Comparison of ENCODE assay signal across 25 cellular contexts in the genomic region with DNA sequence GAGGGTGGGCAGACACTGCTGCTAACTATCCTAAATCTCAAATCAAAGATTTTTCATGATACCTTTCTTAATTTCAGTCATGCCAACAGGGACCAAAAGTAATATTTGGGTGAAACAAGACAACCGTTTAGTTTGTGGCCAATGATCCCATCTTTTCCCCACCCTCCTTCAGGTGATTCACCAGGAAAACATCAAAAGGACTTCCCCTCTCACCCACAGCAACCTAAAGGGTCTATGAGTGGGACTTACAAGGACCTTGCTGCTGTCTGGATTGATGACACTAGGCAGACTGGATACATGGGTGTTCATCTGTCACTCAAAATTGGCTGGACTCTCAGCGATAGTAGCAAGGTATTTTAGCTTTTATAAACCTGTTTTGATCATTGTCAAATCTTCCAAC.
DNase-seq lines count a peak whose midpoint lies in the region; ATAC-seq, FAIRE-seq and TF ChIP-seq lines count a peak whose summit lies in the region.
"Had no signal": no experiment of that assay in that cellular context is flagged by ENCODE, and none has a peak within 500 bp of the region (broad histone marks: within the 10 kb centered on the region; RNA-seq: fewer than 3 reads in every experiment).

No MANE protein-coding gene starts in this region.

- RAD21 ChIA-PET in GM12878 (lab: Charles Lee; ENCODE audit: unreplicated experiment): interaction anchor here (0.8 to 3.7 kb wide), 4 partner anchors 47 to 92 kb away, joined by 3 to 28 read pairs (median 4); no protein-coding TSS in a partner anchor

- H3K27me3 Mint-ChIP-seq in neural progenitor cell (ENCODE audit: insufficient read depth, low read depth): no peaks in the 10 kb centered on the region
- H3K27me3 Mint-ChIP-seq: T-helper 17 cell had no signal

- H3K36me3 Mint-ChIP-seq in neural progenitor cell: no peaks in the 10 kb centered on the region
- H3K36me3 Mint-ChIP-seq: CD8-positive, alpha-beta T cell had no signal

- BruUV-seq in IMR-90 (replicated peaks; lab: Mats Ljungman, UMichigan) (no TSS peak), GM12878 (replicated peaks; lab: Mats Ljungman, UMichigan) (no TSS peak)

- in situ Hi-C loops in IMR-90 (cut with MboI; ENCODE audit: low sequenced_read_pairs) (no loop called here), GM12878 (cut with MboI) (no loop called here)

- H3K4me1 Mint-ChIP-seq in neural progenitor cell: peaks cover 35% of the 10 kb centered on the region
- H3K4me1 Mint-ChIP-seq: GM23338, T-helper 17 cell had no signal

- no peak overlapping the region for H3K4me2 ChIP-seq in IMR-90 (ENCODE audit: low read depth, low read length)
- no peak overlapping the region for H3K4me2 ChIP-seq in GM12878 (ENCODE audit: control insufficient read depth, insufficient read depth)
- H3K4me2 ChIP-seq in neural progenitor cell: no peak overlapping the region
- H3K4me2 ChIP-seq: GM23338 had no signal

- ATAC-seq in IMR-90 (ENCODE audit: low read depth): no peak
- no peak for ATAC-seq in GM12878
- ATAC-seq in GM18861 (IDR thresholded peaks at IDR 0.05; ENCODE audit: unreplicated experiment): no peak
- ATAC-seq: CD8-positive, alpha-beta T cell; GM23338; T-helper 17 cell had no signal

- no peaks in the 10 kb centered on the region for H3K9me3 Mint-ChIP-seq in neural progenitor cell
- H3K9me3 Mint-ChIP-seq: CD8-positive, alpha-beta T cell; GM23338 had no signal

- H3F3A ChIP-seq in neural progenitor cell (ENCODE audit: low read depth): no peaks in the 10 kb centered on the region

- H3K27me3 ChIP-seq in IMR-90 (ENCODE audit: control insufficient read depth, insufficient read depth, low read length): no peaks in the 10 kb centered on the region
- no peaks in the 10 kb centered on the region for H3K27me3 ChIP-seq in GM12878 (replicated peaks in 1 of 2; ENCODE audit: control insufficient read depth in 2 of 2, insufficient read depth in 2 of 2, low read length in 1 of 2)
- no peaks in the 10 kb centered on the region for H3K27me3 ChIP-seq in neural progenitor cell

- H2BK15ac ChIP-seq in IMR-90 (ENCODE audit: low read depth, low read length): no peak overlapping the region; the same call in 2 of the 3 replicates

- SMC1A ChIA-PET in GM12878 (lab: Charles Lee; ENCODE audit: uncharacterized antibody, unreplicated experiment): interaction anchor here (0.9 to 10.8 kb wide), 10 partner anchors 13 to 101 kb away, joined by 3 to 214 read pairs (median 16); partner anchors contain the start of gene ZC3H12C

- no peak overlapping the region; the same call in 1 of the 2 replicates for H2BK120ac ChIP-seq in IMR-90 (ENCODE audit: low read depth, low read length)

- H3K27ac Mint-ChIP-seq in neural progenitor cell: peak overlapping the region; percentile 35
- H3K27ac Mint-ChIP-seq: B cell; CD8-positive, alpha-beta T cell; GM23338; T-helper 17 cell had no signal

- no peak overlapping the region for H4K5ac ChIP-seq in IMR-90 (ENCODE audit: low read depth, low read length)

- DNase-seq in GM12892 (ENCODE audit: insufficient read length): no peak
- peak; percentile 10 for DNase-seq in IMR-90
- DNase-seq in GM12878 (ENCODE audit: low read depth, low spot score): no peak
- no peak for DNase-seq in neural progenitor cell (ENCODE audit: low spot score)
- no peak for DNase-seq in stimulated activated CD4-positive, alpha-beta T cell treated with anti-CD3 and anti-CD28 coated beads, Interleukin-2, amount 100 ng/mL, for 48 hours
- no peak for DNase-seq in NCI-H446 (lab: John Stamatoyannopoulos, UW)
- DNase-seq: Caco-2; CD8-positive, alpha-beta T cell; Kasumi-1; MV-4-11; NCI-H1105 treated with DMSO at 0.1 percent for 48 hours; NCI-H146; NCI-H1930; NCI-H2107; NCI-H524 treated with DMSO at 0.1 percent for 48 hours; NCI-H774; SHP77; T-helper 17 cell had no signal

- H3K36me3 ChIP-seq in IMR-90 (ENCODE audit: control insufficient read depth, insufficient read depth, low read length): no peaks in the 10 kb centered on the region
- H3K36me3 ChIP-seq in GM12878 (ENCODE audit: control insufficient read depth in 2 of 2, insufficient read depth in 2 of 2, low read length in 1 of 2): no peaks in the 10 kb centered on the region
- H3K36me3 ChIP-seq in neural progenitor cell: no peaks in the 10 kb centered on the region
- H3K36me3 ChIP-seq: HAP-1 had no signal

- H2BK5ac ChIP-seq in IMR-90 (ENCODE audit: low read depth, low read length, poor library complexity, severe bottlenecking): no peak overlapping the region

- H3K18ac ChIP-seq in IMR-90 (ENCODE audit: low read depth, low read length): no peak overlapping the region; the same call in 1 of the 2 replicates

- intact Hi-C loops in IMR-90 (cut with micrococcal nuclease): no loop called here
- intact Hi-C loops in GM12878 (cut with micrococcal nuclease; ENCODE audit: unreplicated experiment): loop anchor here (1.0 kb wide), 1 partner anchor 45 kb away; no protein-coding TSS in a partner anchor

- H3K9me3 ChIP-seq in IMR-90 (ENCODE audit: control insufficient read depth, insufficient read depth, low read length) (no peaks in the 10 kb centered on the region), GM12878 (replicated peaks; ENCODE audit: control insufficient read depth, insufficient read depth, low read length) (peaks cover 2% of the 10 kb centered on the region; the same call in 1 of the 3 replicates), neural progenitor cell (ENCODE audit: low read depth) (no peaks in the 10 kb centered on the region)
- H3K9me3 ChIP-seq: Caco-2, HAP-1 had no signal

- peak overlapping the region; percentile 61; the same call in 1 of the 2 replicates for H3K14ac ChIP-seq in IMR-90 (replicated peaks; ENCODE audit: low read depth, low read length)

- no peak overlapping the region for H2AK5ac ChIP-seq in IMR-90 (ENCODE audit: low read depth, low read length)

- dilution Hi-C loops in IMR-90 (cut with HindIII; ENCODE audit: low sequenced_read_pairs, unreplicated experiment): no loop called here

- H3K4me3 ChIP-seq in IMR-90 (ENCODE audit: insufficient read depth, low read depth, low read length) (no peak overlapping the region), GM12878 (no peak overlapping the region), neural progenitor cell (no peak overlapping the region)
- H3K4me3 ChIP-seq: GM23338, HAP-1 had no signal

- TF ChIP-seq CTCF in IMR-90 (conservative IDR thresholded peaks at IDR 0.05; ENCODE audit: low read depth, low read length) (no peak), GM12878 (IDR thresholded peaks at IDR 0.05 in 2 of 3, conservative IDR thresholded peaks at IDR 0.05 in 1 of 3; ENCODE audit: control insufficient read depth in 2 of 3, extremely low read depth in 1 of 3, insufficient read depth in 1 of 3, low read depth in 3 of 3, low read length in 3 of 3) (no peak), neural progenitor cell (IDR thresholded peaks at IDR 0.05) (no peak)

- H3K4ac ChIP-seq in IMR-90 (ENCODE audit: low read depth, low read length): no peak overlapping the region

- H4K8ac ChIP-seq in IMR-90 (ENCODE audit: low read depth in 2 of 2, low read length in 2 of 2): no peak overlapping the region

- H3K27ac ChIP-seq in IMR-90 (ENCODE audit: insufficient read depth, low read length): no peak overlapping the region
- H3K27ac ChIP-seq in GM12878 (ENCODE audit: control insufficient read depth, insufficient read depth): no peak overlapping the region
- H3K27ac ChIP-seq in neural progenitor cell: no peak overlapping the region
- H3K27ac ChIP-seq: C4-2B, RWPE1 had no signal

- TF ChIP-seq RAD21 in IMR-90 (IDR thresholded peaks at IDR 0.05; ENCODE audit: low read length) (no peak), GM12878 (IDR thresholded peaks at IDR 0.05; ENCODE audit: insufficient read depth, low read depth, low read length) (no peak)

- CTCF ChIA-PET in IMR-90 (lab: Yijun Ruan, JAX) (no interaction called here), GM12878 (lab: Yijun Ruan, JAX) (interaction anchor here (0.9 to 1.1 kb wide), 3 partner anchors 9 to 63 kb away, joined by 3 to 4 read pairs (median 3); no protein-coding TSS in a partner anchor)

- H2BK20ac ChIP-seq in IMR-90 (ENCODE audit: low read depth, low read length): peak overlapping the region; percentile 20; the same call in 1 of the 2 replicates

- 0 out of 2 replicates have a peak overlapping the region, but pooled peaks have one; percentile 33 for H3K23ac ChIP-seq in IMR-90 (ENCODE audit: low read depth, low read length)

- peak overlapping the region; percentile 35 for H2AK9ac ChIP-seq in IMR-90 (replicated peaks; ENCODE audit: low read depth, low read length, poor library complexity)

- no peak overlapping the region for H4K91ac ChIP-seq in IMR-90 (ENCODE audit: insufficient read depth, low read depth, low read length)

- H3K79me2 ChIP-seq in GM12878 (ENCODE audit: control insufficient read depth, insufficient read depth, low read length): no peaks in the 10 kb centered on the region
- H3K79me2 ChIP-seq in neural progenitor cell (ENCODE audit: low read depth): no peaks in the 10 kb centered on the region

- peaks cover 2% of the 10 kb centered on the region; the same call in 1 of the 2 replicates for H3K4me1 ChIP-seq in IMR-90 (ENCODE audit: control insufficient read depth, insufficient read depth, low read length)
- peaks cover 21% of the 10 kb centered on the region for H3K4me1 ChIP-seq in GM12878 (ENCODE audit: control insufficient read depth, insufficient read depth, low read length)
- peaks cover 20% of the 10 kb centered on the region for H3K4me1 ChIP-seq in neural progenitor cell
- H3K4me1 ChIP-seq: HAP-1 had no signal

- TF ChIP-seq POLR2A in GM12892 (IDR thresholded peaks at IDR 0.05; ENCODE audit: low read depth, low read length): no peak
- TF ChIP-seq POLR2A in IMR-90 (IDR thresholded peaks at IDR 0.05; ENCODE audit: low read depth, low read length): no peak
- TF ChIP-seq POLR2A in GM12878 (IDR thresholded peaks at IDR 0.05; ENCODE audit: low read depth, low read length): no peak

- TF ChIP-seq EP300 in GM12878 (IDR thresholded peaks at IDR 0.05; ENCODE audit: borderline replicate concordance in 1 of 2, control insufficient read depth in 1 of 2, low read depth in 2 of 2, low read length in 2 of 2): no peak

- peak; percentile 70 for FAIRE-seq in GM12892 (lab: Jason Lieb, UNC)
- no peak for FAIRE-seq in GM12878 (lab: Jason Lieb, UNC)
- FAIRE-seq: GM18507 had no signal

- H3K9ac ChIP-seq in IMR-90 (ENCODE audit: low read depth, low read length) (no peak overlapping the region), GM12878 (ENCODE audit: control insufficient read depth, insufficient read depth, low read length) (no peak overlapping the region), neural progenitor cell (no peak overlapping the region)

- H3K56ac ChIP-seq in IMR-90 (ENCODE audit: extremely low read depth, insufficient read depth, low read length): no peak overlapping the region

- H3K9me1 ChIP-seq in IMR-90 (ENCODE audit: insufficient read depth, low read length): no peaks in the 10 kb centered on the region

- no peaks in the 10 kb centered on the region for H4K20me1 ChIP-seq in IMR-90 (ENCODE audit: insufficient read depth, low read length)
- H4K20me1 ChIP-seq in GM12878 (ENCODE audit: control insufficient read depth, insufficient read depth): no peaks in the 10 kb centered on the region
- no peaks in the 10 kb centered on the region for H4K20me1 ChIP-seq in neural progenitor cell (ENCODE audit: low read depth)

- no peak overlapping the region for H2AFZ ChIP-seq in IMR-90 (replicated peaks; ENCODE audit: low read length, poor library complexity)
- no peak overlapping the region for H2AFZ ChIP-seq in GM12878 (ENCODE audit: control insufficient read depth, low read depth, low read length)
- no peak overlapping the region for H2AFZ ChIP-seq in neural progenitor cell (replicated peaks)
- H2AFZ ChIP-seq: GM23338 had no signal

- WGBS in IMR-90 (ENCODE audit: extremely low coverage in 2 of 2, insufficient read length in 1 of 2), 2 experiments: no CpG with 5 or more reads among the region's 2 CpGs
- WGBS in GM12878 (ENCODE audit: insufficient coverage, insufficient replicate concordance, low lambda C conversion rate, missing lambda C conversion rate): 81% methylated on average over 2 of the region's 2 CpGs

- POLR2A ChIA-PET in IMR-90 (lab: Charles Lee; ENCODE audit: unreplicated experiment) (no interaction called here), GM12878 (lab: Charles Lee) (interaction anchor here (1.2 to 2.1 kb wide), 2 partner anchors 46 to 63 kb away, joined by 3 to 8 read pairs; no protein-coding TSS in a partner anchor)

- H3K4me3 Mint-ChIP-seq in neural progenitor cell: no peak overlapping the region
- H3K4me3 Mint-ChIP-seq: B cell; CD8-positive, alpha-beta T cell; GM23338; T-helper 17 cell had no signal

- H3K79me1 ChIP-seq in IMR-90 (ENCODE audit: low read depth in 1 of 2, low read length in 2 of 2): no peaks in the 10 kb centered on the region
